12 cellular contexts compared by ENCODE assay signal in the genomic region with DNA sequence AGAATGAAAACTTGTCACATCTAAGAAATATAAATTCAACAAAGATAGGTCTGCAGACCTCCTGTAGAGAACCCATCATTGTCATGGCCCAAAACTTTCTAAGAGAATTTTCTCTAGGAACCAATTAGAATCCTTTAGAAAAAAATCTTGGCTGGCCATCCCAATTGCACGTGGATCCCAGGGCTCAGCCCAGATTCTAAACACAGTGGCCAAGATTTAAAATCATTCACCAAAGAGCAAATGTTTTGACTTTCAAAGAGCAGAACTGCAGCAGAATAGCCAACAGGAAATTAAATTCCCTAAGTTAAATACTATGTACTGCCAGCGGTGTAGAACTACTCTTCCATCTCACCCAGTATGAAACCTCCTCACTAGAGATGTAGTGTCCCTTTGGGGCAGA. TPM values are rescaled to one million over a fixed set of nuclear protein-coding genes. Genes with fewer than 3 reads are reported as not detected.
DNase-seq lines count a peak whose midpoint lies in the region; ATAC-seq and TF ChIP-seq lines count a peak whose summit lies in the region.
"Had no signal": no experiment of that assay in that cellular context is flagged by ENCODE, and none has a peak within 500 bp of the region (broad histone marks: within the 10 kb centered on the region; RNA-seq: fewer than 3 reads in every experiment).

No MANE protein-coding gene starts in this region.

- intact Hi-C loops in CD4-positive, alpha-beta memory T cell (cut with micrococcal nuclease), result loop anchor here (5.0 kb wide), 1 partner anchor 752 kb away; a partner anchor contains a TSS
- intact Hi-C loops in right cardiac atrium (cut with DNase I), result loop anchor here (10.0 kb wide), 1 partner anchor 120 kb away; no protein-coding TSS in a partner anchor

- no peaks in the 10 kb centered on the region for H3K9me3 ChIP-seq in CD4-positive, alpha-beta memory T cell (ENCODE audit: control insufficient read depth in 1 of 2, low read length in 2 of 2)
- no peaks in the 10 kb centered on the region for H3K9me3 ChIP-seq in right cardiac atrium (ENCODE audit: control insufficient read depth, low read length)
- H3K9me3 ChIP-seq: thyroid gland had no signal

- H3K27me3 Mint-ChIP-seq in CD4-positive, alpha-beta memory T cell, result no peaks in the 10 kb centered on the region
- H3K27me3 Mint-ChIP-seq in HFFc6 (ENCODE audit: insufficient read depth) (peaks cover 3% of the 10 kb centered on the region; the same call in 1 of the 2 replicates), mesothelial cell of epicardium (ENCODE audit: low read depth) (no peaks in the 10 kb centered on the region)
- peaks cover 13% of the 10 kb centered on the region for H3K27me3 Mint-ChIP-seq in activated naive CD8-positive, alpha-beta T cell treated with anti-CD3 and anti-CD28 coated beads, Interleukin-2, amount 10 ng/mL, durations not matched to agents 7 days and 5 days
- peaks cover 0 to 4% of the 10 kb centered on the region in 2 donors for H3K27me3 Mint-ChIP-seq in effector memory CD8-positive, alpha-beta T cell

- POLR2A ChIA-PET in CD4-positive, alpha-beta memory T cell (lab: Charles Lee; ENCODE audit: partially characterized antibody), result no interaction called here
- POLR2A ChIA-PET in activated naive CD8-positive, alpha-beta T cell treated with anti-CD3 and anti-CD28 coated beads, Interleukin-2, amount 10 ng/mL, durations not matched to agents 7 days and 5 days (lab: Charles Lee), result interaction anchor here (0.6 kb wide), 1 partner anchor 406 kb away, joined by 3 read pairs; no protein-coding TSS in a partner anchor

- H3K36me3 Mint-ChIP-seq in CD4-positive, alpha-beta memory T cell, result peaks cover 0 to 9% of the 10 kb centered on the region in 2 donors
- H3K36me3 Mint-ChIP-seq in HFFc6 (ENCODE audit: low read depth) (peaks cover 17% of the 10 kb centered on the region), mesothelial cell of epicardium (no peaks in the 10 kb centered on the region)
- peaks cover 3% of the 10 kb centered on the region for H3K36me3 Mint-ChIP-seq in activated naive CD8-positive, alpha-beta T cell treated with anti-CD3 and anti-CD28 coated beads, Interleukin-2, amount 10 ng/mL, durations not matched to agents 7 days and 5 days
- peaks cover 8% of the 10 kb centered on the region for H3K36me3 Mint-ChIP-seq in effector memory CD8-positive, alpha-beta T cell (ENCODE audit: insufficient read depth)

- H3K27ac ChIP-seq in CD4-positive, alpha-beta memory T cell (ENCODE audit: low read depth, low read length), result no peak overlapping the region
- H3K27ac ChIP-seq in right cardiac atrium (ENCODE audit: low read length), result no peak overlapping the region

- peak overlapping the region in 4 of 7 donors; percentile 13 to 88 (median 42) for H3K27ac Mint-ChIP-seq in CD4-positive, alpha-beta memory T cell
- peak overlapping the region; percentile 21; the same call in 1 of the 2 replicates for H3K27ac Mint-ChIP-seq in HFFc6
- H3K27ac Mint-ChIP-seq in activated naive CD8-positive, alpha-beta T cell treated with anti-CD3 and anti-CD28 coated beads, Interleukin-2, amount 10 ng/mL, durations not matched to agents 7 days and 5 days, result peak overlapping the region; percentile 58
- peak overlapping the region; percentile 34 for H3K27ac Mint-ChIP-seq in mesothelial cell of epicardium
- peak overlapping the region in 1 of 2 donors; percentile 52 for H3K27ac Mint-ChIP-seq in effector memory CD8-positive, alpha-beta T cell

- H3K36me3 ChIP-seq in CD4-positive, alpha-beta memory T cell (ENCODE audit: insufficient read depth, low read length), result no peaks in the 10 kb centered on the region
- H3K36me3 ChIP-seq: thyroid gland had no signal

- peak overlapping the region in 6 of 8 donors; percentile 44 to 94 (median 74) for H3K4me3 Mint-ChIP-seq in CD4-positive, alpha-beta memory T cell
- H3K4me3 Mint-ChIP-seq in HFFc6 (peak overlapping the region; percentile 17; the same call in 1 of the 2 replicates), mesothelial cell of epicardium (peak overlapping the region; percentile 20)
- peak overlapping the region; percentile 93 for H3K4me3 Mint-ChIP-seq in activated naive CD8-positive, alpha-beta T cell treated with anti-CD3 and anti-CD28 coated beads, Interleukin-2, amount 10 ng/mL, durations not matched to agents 7 days and 5 days
- peak overlapping the region in 1 of 2 donors; percentile 93 for H3K4me3 Mint-ChIP-seq in effector memory CD8-positive, alpha-beta T cell

- no peaks in the 10 kb centered on the region for H3K9me3 Mint-ChIP-seq in CD4-positive, alpha-beta memory T cell
- no peaks in the 10 kb centered on the region for H3K9me3 Mint-ChIP-seq in HFFc6
- H3K9me3 Mint-ChIP-seq in activated naive CD8-positive, alpha-beta T cell treated with anti-CD3 and anti-CD28 coated beads, Interleukin-2, amount 10 ng/mL, durations not matched to agents 7 days and 5 days, result no peaks in the 10 kb centered on the region
- H3K9me3 Mint-ChIP-seq in mesothelial cell of epicardium, result no peaks in the 10 kb centered on the region
- no peaks in the 10 kb centered on the region for H3K9me3 Mint-ChIP-seq in effector memory CD8-positive, alpha-beta T cell

- TF ChIP-seq CTCF in HFFc6 (IDR thresholded peaks at IDR 0.05) (no peak), mesothelial cell of epicardium (IDR thresholded peaks at IDR 0.05; ENCODE audit: unreplicated experiment) (no peak)

- DNase-seq in CD4-positive, alpha-beta memory T cell, result no peak
- DNase-seq in HFFc6 (no peak), mesothelial cell of epicardium (ENCODE audit: low spot score in 2 of 2, unreplicated experiment in 2 of 2) (no peak), right cardiac atrium (no peak), SKM-1 (lab: John Stamatoyannopoulos, UW; ENCODE audit: unreplicated experiment) (no peak)
- no peak for DNase-seq in activated naive CD8-positive, alpha-beta T cell treated with anti-CD3 and anti-CD28 coated beads, Interleukin-2, amount 10 ng/mL, durations not matched to agents 7 days and 5 days
- no peak for DNase-seq in effector memory CD8-positive, alpha-beta T cell
- DNase-seq: left cardiac atrium, NCI-H526, RPMI8226, thyroid gland had no signal

- peaks cover 24% of the 10 kb centered on the region for H3K4me1 ChIP-seq in CD4-positive, alpha-beta memory T cell (ENCODE audit: insufficient read depth, low read length)
- H3K4me1 ChIP-seq in right cardiac atrium (ENCODE audit: control insufficient read depth, insufficient read depth, low read length), result no peaks in the 10 kb centered on the region

- H3K4me3 ChIP-seq in CD4-positive, alpha-beta memory T cell (ENCODE audit: low read length in 2 of 2), result no peak overlapping the region
- H3K4me3 ChIP-seq in right cardiac atrium (ENCODE audit: low read length), result no peak overlapping the region

- no peak for ATAC-seq in activated naive CD8-positive, alpha-beta T cell treated with anti-CD3 and anti-CD28 coated beads, Interleukin-2, amount 10 ng/mL, durations not matched to agents 7 days and 5 days (ENCODE audit: low read depth)
- ATAC-seq in right cardiac atrium, result no peak
- ATAC-seq in effector memory CD8-positive, alpha-beta T cell (replicated peaks), result no peak
- ATAC-seq in HG03432 (IDR thresholded peaks at IDR 0.05; ENCODE audit: unreplicated experiment), result no peak
- ATAC-seq: left cardiac atrium had no signal

- 52% methylated on average over 2 of the region's 2 CpGs for WGBS in right cardiac atrium

- H3K4me1 Mint-ChIP-seq in CD4-positive, alpha-beta memory T cell, result peaks cover 16 to 32% (median 25%) of the 10 kb centered on the region in 4 donors
- H3K4me1 Mint-ChIP-seq in HFFc6 (ENCODE audit: low read depth) (peaks cover 30% of the 10 kb centered on the region), mesothelial cell of epicardium (peaks cover 20% of the 10 kb centered on the region)
- peaks cover 16% of the 10 kb centered on the region for H3K4me1 Mint-ChIP-seq in activated naive CD8-positive, alpha-beta T cell treated with anti-CD3 and anti-CD28 coated beads, Interleukin-2, amount 10 ng/mL, durations not matched to agents 7 days and 5 days
- peaks cover 15 to 23% of the 10 kb centered on the region in 2 donors for H3K4me1 Mint-ChIP-seq in effector memory CD8-positive, alpha-beta T cell (ENCODE audit: low read depth in 2 of 2)

- no peaks in the 10 kb centered on the region for H3K27me3 ChIP-seq in CD4-positive, alpha-beta memory T cell (ENCODE audit: insufficient read depth, low read length)
- H3K27me3 ChIP-seq in right cardiac atrium (ENCODE audit: control insufficient read depth, insufficient read depth), result no peaks in the 10 kb centered on the region
- H3K27me3 ChIP-seq: thyroid gland had no signal

- CTCF ChIA-PET in CD4-positive, alpha-beta memory T cell (lab: Charles Lee; ENCODE audit: partially characterized antibody), result no interaction called here

RNA-seq across cellular contexts. Expression of a gene that starts 21.3 kb away (rescaled TPM):
- 10 to 100 TPM; 77.6 to 78.7 TPM for total RNA-seq in CD4-positive, alpha-beta memory T cell
- polyA plus RNA-seq in CD4-positive, alpha-beta memory T cell, result 10 to 100 TPM; 32.8 to 38.9 TPM
- 100 to 1,000 TPM; 183 to 247 (median 222) TPM for total RNA-seq in HFFc6 (2021; fragmentation: NEBNext Ultra II Directional; extraction: Animal tissue kit (Norgen Biotek cat#: 25700))
- total RNA-seq in activated naive CD8-positive, alpha-beta T cell treated with anti-CD3 and anti-CD28 coated beads, Interleukin-2, amount 10 ng/mL, durations not matched to agents 7 days and 5 days, result 10 to 100 TPM; 76.3 to 85.5 TPM
- 172 to 176 TPM (median 175 TPM) in 3 replicates for total RNA-seq in mesothelial cell of epicardium
- total RNA-seq in right cardiac atrium, result 100 to 1,000 TPM in 1 of 4 donors, 10 to 100 TPM in 3; 95.4 to 103 (median 98.3) TPM
- 25.8 TPM for polyA plus RNA-seq in right cardiac atrium
